In genomic region chr19:6412111-6412999, GRCh38 we compare ENCODE assay signal across 1 cellular context.
A peak's percentile ranks its signal among the peaks of the same experiment; 100 is the strongest.
TF ChIP-seq lines count a peak whose summit lies in the region.

No MANE protein-coding gene starts in this region.

TF ChIP-seq in HepG2, 621 proteins besides CTCF, POLR2A, EP300 and RAD21 (continued from another document):
- TF ChIP-seq ZNF503 (CRISPR knock-in tag; IDR thresholded peaks at IDR 0.05) (no peak), AHR (CRISPR knock-in tag; IDR thresholded peaks at IDR 0.05) (0 out of 2 replicates have a peak, but pooled peaks have one; percentile 43), AGO2 (optimal IDR thresholded peaks at IDR 0.05; ENCODE audit: low read depth, low read length) (peak; percentile 100)
